13 cellular contexts compared by ENCODE assay signal in genomic region chr6:159105716-159106115, GRCh38.
DNase-seq lines count a peak whose midpoint lies in the region; ATAC-seq and TF ChIP-seq lines count a peak whose summit lies in the region.
"Had no signal": no experiment of that assay in that cellular context is flagged by ENCODE, and none has a peak within 500 bp of the region (broad histone marks: within the 10 kb centered on the region; RNA-seq: fewer than 3 reads in every experiment).

No MANE protein-coding gene starts in this region.

- CTCF ChIA-PET in CD4-positive, alpha-beta T cell (lab: Charles Lee): interaction anchor here (2.4 to 8.8 kb wide), 4 partner anchors 29 to 97 kb away, joined by 23 to 77 read pairs (median 57); partner anchors contain the start of gene TAGAP
- CTCF ChIA-PET in T-cell (lab: Charles Lee): interaction anchor here (0.8 to 6.6 kb wide), 12 partner anchors 10 to 98 kb away, joined by 3 to 130 read pairs (median 6); partner anchors contain the start of gene TAGAP (in 2 of the 2)

- H3K27ac Mint-ChIP-seq in CD4-positive, alpha-beta T cell: peak overlapping the region; percentile 88
- H3K27ac Mint-ChIP-seq in T-cell: peak overlapping the region; percentile 91 to 92

- no peaks in the 10 kb centered on the region for H3K27me3 Mint-ChIP-seq in CD4-positive, alpha-beta T cell
- no peaks in the 10 kb centered on the region for H3K27me3 Mint-ChIP-seq in T-cell

- H3K4me1 Mint-ChIP-seq in CD4-positive, alpha-beta T cell (ENCODE audit: low read depth): peaks cover 85% of the 10 kb centered on the region
- H3K4me1 Mint-ChIP-seq in T-cell: peaks cover 79 to 93% (median 84%) of the 10 kb centered on the region in 3 donors

- no peaks in the 10 kb centered on the region for H3K36me3 Mint-ChIP-seq in CD4-positive, alpha-beta T cell (ENCODE audit: low read depth)
- no peaks in the 10 kb centered on the region for H3K36me3 Mint-ChIP-seq in T-cell

- peak overlapping the region; percentile 92 for H3K27ac ChIP-seq in CD4-positive, alpha-beta T cell (ENCODE audit: low read depth, low read length)
- H3K27ac ChIP-seq: prostate gland had no signal

- H3K4me3 Mint-ChIP-seq in CD4-positive, alpha-beta T cell: no peak overlapping the region
- peak overlapping the region in 1 of 3 donors; percentile 78 for H3K4me3 Mint-ChIP-seq in T-cell

- no peaks in the 10 kb centered on the region for H3K36me3 ChIP-seq in H7 (replicated peaks; ENCODE audit: control insufficient read depth, insufficient read depth, low read length)
- H3K36me3 ChIP-seq: heart left ventricle, prostate gland, upper lobe of left lung had no signal

- H3K9me3 Mint-ChIP-seq in CD4-positive, alpha-beta T cell: no peaks in the 10 kb centered on the region
- H3K9me3 Mint-ChIP-seq in T-cell: no peaks in the 10 kb centered on the region

- no peak for TF ChIP-seq CTCF in CD4-positive, alpha-beta T cell (IDR thresholded peaks at IDR 0.05)

- intact Hi-C loops in CD4-positive, alpha-beta T cell (cut with DNase I, micrococcal nuclease): loop anchor here (2.0 to 10.0 kb wide), 3 partner anchors 29 to 461 kb away; partner anchors contain the start of gene DYNLT1 (in 1 of the 2)

- no peaks in the 10 kb centered on the region for H3K9me3 ChIP-seq in CD4-positive, alpha-beta T cell (ENCODE audit: control insufficient read depth, low read length)
- H3K9me3 ChIP-seq: heart left ventricle, prostate gland, upper lobe of left lung had no signal

- H3K27me3 ChIP-seq in CD4-positive, alpha-beta T cell (ENCODE audit: control insufficient read depth, insufficient read depth, low read length): no peaks in the 10 kb centered on the region
- H3K27me3 ChIP-seq in H7 (ENCODE audit: control insufficient read depth, insufficient read depth, low read length): no peaks in the 10 kb centered on the region
- H3K27me3 ChIP-seq: upper lobe of left lung had no signal

- POLR2A ChIA-PET in CD4-positive, alpha-beta T cell (lab: Charles Lee): interaction anchor here (1.3 to 4.8 kb wide), 5 partner anchors 43 to 100 kb away, joined by 3 to 46 read pairs (median 27); partner anchors contain the start of gene TAGAP
- POLR2A ChIA-PET in T-cell (lab: Charles Lee): interaction anchor here in 1 of 2 donors (0.6 to 3.0 kb wide), 3 partner anchors 61 to 101 kb away, joined by 3 to 57 read pairs (median 11); partner anchors contain the start of gene TAGAP

- DNase-seq in Ammon's horn (ENCODE audit: low spot score) (peak; percentile 38), T-cell (no peak), medulla oblongata (ENCODE audit: extremely low spot score) (peak; percentile 44), NCI-H2107 (lab: John Stamatoyannopoulos, UW) (no peak), H7 (no peak)
- DNase-seq in CD4-positive, alpha-beta T cell: no peak
- DNase-seq: activated CD4-positive, alpha-beta T cell treated with anti-CD3 and anti-CD28 coated beads, Interleukin-2, amount 50 U/mL, for 4 hours; activated naive CD4-positive, alpha-beta T cell treated with anti-CD3 and anti-CD28 coated beads, Interleukin-2, amount 50 U/mL, for 16 hours; cerebellar nuclear complex; heart left ventricle had no signal

- ATAC-seq in CD4-positive, alpha-beta T cell (ENCODE audit: poor library complexity): no peak
- ATAC-seq in T-cell (replicated peaks in 1 of 4): no peak
- no peak for ATAC-seq in HG03571 (IDR thresholded peaks at IDR 0.05; ENCODE audit: unreplicated experiment)
- ATAC-seq: heart left ventricle had no signal

- H3K4me3 ChIP-seq in H7 (ENCODE audit: insufficient read depth, low read depth, low read length): no peak overlapping the region
- H3K4me3 ChIP-seq: heart left ventricle, prostate gland, upper lobe of left lung had no signal

Comparison
In these comparisons a context has a peak if more than half of its experiments do, and no peak if none do; other contexts are left out.
1. DNase-seq: peak in Ammon's horn (single experiment) and medulla oblongata (single experiment); none in CD4-positive, alpha-beta T cell (0 of 10), T-cell (0 of 34), NCI-H2107 (single experiment) and H7 (single experiment).